31 cellular contexts compared by ENCODE assay signal in genomic region chr3:194318511-194319161, GRCh38. TPM values are rescaled to one million over a fixed set of nuclear protein-coding genes. Genes with fewer than 3 reads are reported as not detected.
"Had no signal": no experiment of that assay in that cellular context is flagged by ENCODE, and none has a peak within 500 bp of the region (broad histone marks: within the 10 kb centered on the region; RNA-seq: fewer than 3 reads in every experiment).

No MANE protein-coding gene starts in this region.

- H3K36me3 Mint-ChIP-seq: stimulated activated effector memory CD8-positive, alpha-beta T cell treated with anti-CD3 and anti-CD28 coated beads, Interleukin-12 subunit alpha, Interleukin-12 subunit beta, amount 100 ng/mL, for 72 hours had no signal

- H3K4me3 ChIP-seq: esophagus squamous epithelium, gastroesophageal sphincter, mucosa of descending colon, tibial nerve had no signal

- H3K27ac ChIP-seq: gastroesophageal sphincter, parathyroid adenoma, tibial nerve, VCaP had no signal

- H3K36me3 ChIP-seq: esophagus squamous epithelium, gastroesophageal sphincter, tibial nerve had no signal

- H3K9me3 Mint-ChIP-seq: activated naive CD8-positive, alpha-beta T cell treated with anti-CD3 and anti-CD28 coated beads, Interleukin-2, amount 50 U/mL, for 24 hours had no signal

- ATAC-seq: activated CD4-positive, CD25-positive, alpha-beta regulatory T cell treated with anti-CD3 and anti-CD28 coated beads, Interleukin-2, amount 50 U/mL, for 24 hours; activated naive CD8-positive, alpha-beta T cell treated with anti-CD3 and anti-CD28 coated beads, Interleukin-2, amount 50 U/mL, for 24 hours; activated T-cell treated with anti-CD3 and anti-CD28 coated beads, Interleukin-2, amount 50 U/mL, for 72 hours; gastroesophageal sphincter; left cardiac atrium; mucosa of descending colon; sciatic nerve; stimulated activated effector memory CD8-positive, alpha-beta T cell treated with anti-CD3 and anti-CD28 coated beads, Interleukin-12 subunit alpha, Interleukin-12 subunit beta, amount 100 ng/mL, for 72 hours; stimulated activated naive CD8-positive, alpha-beta T cell treated with anti-CD3 and anti-CD28 coated beads, Interleukin-15, amount 100 ng/mL, for 72 hours had no signal

- H3K9ac ChIP-seq: parathyroid adenoma had no signal

- H3K79me2 ChIP-seq: parathyroid adenoma had no signal

- H2AFZ ChIP-seq: parathyroid adenoma had no signal

- DNase-seq: activated CD4-positive, alpha-beta memory T cell treated with anti-CD3 and anti-CD28 coated beads, Interleukin-2, amount 10 ng/mL, durations not matched to agents 7 days and 5 days; activated CD4-positive, alpha-beta T cell treated with anti-CD3 and anti-CD28 coated beads, Interleukin-2, amount 10 ng/mL, durations not matched to agents 24 days and 14 days; activated effector memory CD4-positive, alpha-beta T cell treated with Interleukin-2 at 50 U/mL for 16 hours; activated naive CD4-positive, alpha-beta T cell treated with anti-CD3 and anti-CD28 coated beads for 36 hours; activated naive CD8-positive, alpha-beta T cell treated with anti-CD3 and anti-CD28 coated beads, Interleukin-2, amount 50 U/mL, for 24 hours; activated T-cell treated with anti-CD3 and anti-CD28 coated beads, Interleukin-2, amount 50 U/mL, for 72 hours; caudate nucleus; effector CD4-positive, alpha-beta T cell; esophagus squamous epithelium; head of caudate nucleus; hypothalamus; islet precursor cell; left cardiac atrium; mesendoderm; mucosa of descending colon; nephron progenitor cell; nucleus accumbens; small intestine; stimulated activated CD4-positive, alpha-beta T cell treated with anti-CD3 and anti-CD28 coated beads, Interleukin-2, amount 100 ng/mL, for 24 hours; stimulated activated naive CD8-positive, alpha-beta T cell treated with anti-CD3 and anti-CD28 coated beads, Interleukin-15, amount 100 ng/mL, for 72 hours had no signal

- FAIRE-seq: endothelial cell of umbilical vein, small intestine had no signal

- H3K4me3 Mint-ChIP-seq: activated CD4-positive, alpha-beta memory T cell treated with anti-CD3 and anti-CD28 coated beads, Interleukin-2, amount 10 ng/mL, durations not matched to agents 7 days and 5 days; activated CD4-positive, alpha-beta T cell treated with anti-CD3 and anti-CD28 coated beads, Interleukin-2, amount 10 ng/mL, durations not matched to agents 24 days and 14 days; activated naive CD4-positive, alpha-beta T cell treated with anti-CD3 and anti-CD28 coated beads for 36 hours; activated naive CD8-positive, alpha-beta T cell treated with anti-CD3 and anti-CD28 coated beads, Interleukin-2, amount 50 U/mL, for 24 hours; activated T-cell treated with anti-CD3 and anti-CD28 coated beads, Interleukin-2, amount 50 U/mL, for 72 hours; dendritic cell treated with granulocyte-macrophage colony-stimulating factor and Interleukin-4, amounts not matched to agents 40 ng/mL and 50 ng/mL, for 4 days; nephron progenitor cell; stimulated activated effector memory CD8-positive, alpha-beta T cell treated with anti-CD3 and anti-CD28 coated beads, Interleukin-12 subunit alpha, Interleukin-12 subunit beta, amount 100 ng/mL, for 72 hours; stimulated activated naive CD8-positive, alpha-beta T cell treated with anti-CD3 and anti-CD28 coated beads, Interleukin-15, amount 100 ng/mL, for 72 hours had no signal

- H3K27ac Mint-ChIP-seq: activated CD4-positive, alpha-beta memory T cell treated with anti-CD3 and anti-CD28 coated beads, Interleukin-2, amount 10 ng/mL, durations not matched to agents 7 days and 5 days; activated CD4-positive, alpha-beta T cell treated with anti-CD3 and anti-CD28 coated beads, Interleukin-2, amount 10 ng/mL, durations not matched to agents 24 days and 14 days; activated naive CD4-positive, alpha-beta T cell treated with anti-CD3 and anti-CD28 coated beads for 36 hours; activated naive CD8-positive, alpha-beta T cell treated with anti-CD3 and anti-CD28 coated beads, Interleukin-2, amount 50 U/mL, for 24 hours; activated T-cell treated with anti-CD3 and anti-CD28 coated beads, Interleukin-2, amount 50 U/mL, for 72 hours; dendritic cell treated with granulocyte-macrophage colony-stimulating factor and Interleukin-4, amounts not matched to agents 40 ng/mL and 50 ng/mL, for 4 days; nephron progenitor cell; stimulated activated effector memory CD8-positive, alpha-beta T cell treated with anti-CD3 and anti-CD28 coated beads, Interleukin-12 subunit alpha, Interleukin-12 subunit beta, amount 100 ng/mL, for 72 hours had no signal

RNA-seq across cellular contexts. Expression of gene CPN2, which starts 32.5 kb away (rescaled TPM):
- total RNA-seq: activated CD4-positive, alpha-beta memory T cell treated with anti-CD3 and anti-CD28 coated beads, Interleukin-2, amount 10 ng/mL, durations not matched to agents 7 days and 5 days; activated CD4-positive, alpha-beta T cell treated with anti-CD3 and anti-CD28 coated beads, Interleukin-2, amount 10 ng/mL, durations not matched to agents 24 days and 14 days; activated naive CD4-positive, alpha-beta T cell treated with anti-CD3 and anti-CD28 coated beads for 36 hours; activated T-cell treated with anti-CD3 and anti-CD28 coated beads, Interleukin-2, amount 50 U/mL, for 72 hours; endothelial cell of umbilical vein; esophagus squamous epithelium; gastroesophageal sphincter; left cardiac atrium; sciatic nerve; T-helper 2 cell treated with Interferon-gamma antibody and Interleukin-4, amounts not matched to agents 100 ng/mL and 5 ng/mL, for 36 hours; tibial nerve; urinary bladder had no signal
- polyA plus RNA-seq: endothelial cell of umbilical vein, small intestine had no signal

RNA-seq across cellular contexts. Expression of gene LRRC15, which starts 50.9 kb away (rescaled TPM):
- total RNA-seq: activated CD4-positive, alpha-beta memory T cell treated with anti-CD3 and anti-CD28 coated beads, Interleukin-2, amount 10 ng/mL, durations not matched to agents 7 days and 5 days; activated CD4-positive, alpha-beta T cell treated with anti-CD3 and anti-CD28 coated beads, Interleukin-2, amount 10 ng/mL, durations not matched to agents 24 days and 14 days; activated naive CD4-positive, alpha-beta T cell treated with anti-CD3 and anti-CD28 coated beads for 36 hours; activated T-cell treated with anti-CD3 and anti-CD28 coated beads, Interleukin-2, amount 50 U/mL, for 72 hours; endothelial cell of umbilical vein; T-helper 2 cell treated with Interferon-gamma antibody and Interleukin-4, amounts not matched to agents 100 ng/mL and 5 ng/mL, for 36 hours; tibial nerve had no signal
- polyA plus RNA-seq: endothelial cell of umbilical vein had no signal
